Comparison of ENCODE assay signal across 1 cellular context in genomic region chr6:506508-506907, GRCh38.
A peak's percentile ranks its signal among the peaks of the same experiment; 100 is the strongest.
TF ChIP-seq lines count a peak whose summit lies in the region.

No MANE protein-coding gene starts in this region.

TF ChIP-seq in GM12878, 131 proteins besides CTCF, POLR2A, EP300 and RAD21 (continued from another document and continues in another):
- no peak for TF ChIP-seq ZNF592 (IDR thresholded peaks at IDR 0.05)
- no peak for TF ChIP-seq E2F4 (IDR thresholded peaks at IDR 0.05; ENCODE audit: low read depth, low read length)
- TF ChIP-seq USF2 (IDR thresholded peaks at IDR 0.05; ENCODE audit: borderline replicate concordance, low read depth, low read length): no peak
- no peak for TF ChIP-seq HSF1 (IDR thresholded peaks at IDR 0.05; ENCODE audit: low read depth, low read length)
- no peak for TF ChIP-seq ZNF274 (IDR thresholded peaks at IDR 0.05; ENCODE audit: insufficient read depth, insufficient read length)
- TF ChIP-seq IKZF2 (IDR thresholded peaks at IDR 0.05): peak; percentile 56 to 61
- TF ChIP-seq ZSCAN29 (IDR thresholded peaks at IDR 0.05): no peak
- TF ChIP-seq E4F1 (IDR thresholded peaks at IDR 0.05; ENCODE audit: borderline replicate concordance, partially characterized antibody): no peak
- no peak for TF ChIP-seq ZBTB40 (IDR thresholded peaks at IDR 0.05; ENCODE audit: borderline replicate concordance)
- no peak for TF ChIP-seq CHD2 (IDR thresholded peaks at IDR 0.05; ENCODE audit: borderline replicate concordance, low read depth, low read length)
- TF ChIP-seq ASH2L (IDR thresholded peaks at IDR 0.05; ENCODE audit: borderline replicate concordance, low read depth): no peak
- peak; percentile 30; the same call in 1 of the 2 replicates for TF ChIP-seq ATF2 (IDR thresholded peaks at IDR 0.05; ENCODE audit: low read length)
- TF ChIP-seq SP1 (IDR thresholded peaks at IDR 0.05; ENCODE audit: low read depth, low read length): no peak
- no peak for TF ChIP-seq RFX5 (IDR thresholded peaks at IDR 0.05; ENCODE audit: low read depth, low read length)
- no peak for TF ChIP-seq CBFB (IDR thresholded peaks at IDR 0.05; ENCODE audit: low read depth)
- TF ChIP-seq STAT3 (IDR thresholded peaks at IDR 0.05; ENCODE audit: low read depth, low read length): no peak
- TF ChIP-seq KLF5 (IDR thresholded peaks at IDR 0.05; ENCODE audit: partially characterized antibody): no peak
- no peak for TF ChIP-seq FOXM1 (IDR thresholded peaks at IDR 0.05; ENCODE audit: low read depth, low read length)
- TF ChIP-seq CREM (IDR thresholded peaks at IDR 0.05; ENCODE audit: low read depth): no peak
- TF ChIP-seq TAF1 (IDR thresholded peaks at IDR 0.05; ENCODE audit: borderline replicate concordance, low read depth, low read length): no peak
- TF ChIP-seq BMI1 (IDR thresholded peaks at IDR 0.05; ENCODE audit: borderline replicate concordance): no peak
- no peak for TF ChIP-seq NR2C1 (IDR thresholded peaks at IDR 0.05)
- TF ChIP-seq SKIL (IDR thresholded peaks at IDR 0.05; ENCODE audit: low read depth, poor library complexity, severe bottlenecking): no peak
- no peak for TF ChIP-seq MXI1 (IDR thresholded peaks at IDR 0.05; ENCODE audit: low read depth, low read length)
- TF ChIP-seq SMC3 (IDR thresholded peaks at IDR 0.05; ENCODE audit: borderline replicate concordance, low read length): no peak
- no peak for TF ChIP-seq ZNF384 (IDR thresholded peaks at IDR 0.05; ENCODE audit: borderline replicate concordance, low read depth, low read length)
- no peak for TF ChIP-seq MAX (IDR thresholded peaks at IDR 0.05; ENCODE audit: low read depth, low read length)
- TF ChIP-seq CEBPB (IDR thresholded peaks at IDR 0.05; ENCODE audit: borderline replicate concordance in 1 of 2, low read depth in 2 of 2, low read length in 2 of 2): no peak
- TF ChIP-seq ZBTB33 (IDR thresholded peaks at IDR 0.05): no peak
- TF ChIP-seq ZBTB4 (CRISPR knock-in tag; IDR thresholded peaks at IDR 0.05): no peak
- TF ChIP-seq RELA (IDR thresholded peaks at IDR 0.05; ENCODE audit: borderline replicate concordance, partially characterized antibody): peak; percentile 63
